16 cellular contexts compared by ENCODE assay signal in genomic region chr13:113975416-113975815, GRCh38. TPM values are rescaled to one million over a fixed set of nuclear protein-coding genes. Genes with fewer than 3 reads are reported as not detected.
"Had no signal": no experiment of that assay in that cellular context is flagged by ENCODE, and none has a peak within 500 bp of the region (broad histone marks: within the 10 kb centered on the region; RNA-seq: fewer than 3 reads in every experiment).

No MANE protein-coding gene starts in this region.

- H3K9ac ChIP-seq: SK-N-SH had no signal

- H3K4me3 ChIP-seq: tibial artery had no signal

- H3K27ac ChIP-seq: tibial artery had no signal

- ATAC-seq: activated T-helper 17 cell treated with anti-CD3 and anti-CD28 coated beads, Interleukin-2, amount 50 U/mL, for 72 hours; naive thymus-derived CD8-positive, alpha-beta T cell; stimulated activated naive CD8-positive, alpha-beta T cell treated with anti-CD3 and anti-CD28 coated beads, Interleukin-15, amount 100 ng/mL, for 72 hours had no signal

- DNase-seq: activated CD4-positive, alpha-beta T cell treated with anti-CD3 and anti-CD28 coated beads, Interleukin-2, amount 10 ng/mL, durations not matched to agents 7 days and 5 days; activated CD4-positive, CD25-positive, alpha-beta regulatory T cell; activated CD8-positive, alpha-beta memory T cell treated with anti-CD3 and anti-CD28 coated beads for 24 hours; activated naive CD4-positive, alpha-beta T cell treated with anti-CD3 and anti-CD28 coated beads, Interleukin-2, amount 10 ng/mL, durations not matched to agents 7 days and 5 days; amniotic stem cell; hippocampal formation; kidney glomerular epithelial cell; nucleus accumbens; SK-N-SH; stimulated activated CD4-positive, alpha-beta T cell treated with anti-CD3 and anti-CD28 coated beads, Interleukin-15, amount 100 ng/mL, for 24 hours; stimulated activated CD4-positive, alpha-beta T cell treated with anti-CD3 and anti-CD28 coated beads, Interleukin-4, amount 100 ng/mL, for 24 hours; stimulated activated naive CD8-positive, alpha-beta T cell treated with anti-CD3 and anti-CD28 coated beads, Interleukin-15, amount 100 ng/mL, for 72 hours had no signal

- H3K9me3 ChIP-seq: SK-N-SH, tibial artery had no signal

- H3K27me3 ChIP-seq: tibial artery had no signal

RNA-seq across cellular contexts. Expression of gene C13orf46, which starts 1.5 kb away (rescaled TPM):
- total RNA-seq: epithelial cell of proximal tubule had no signal
